ENCODE assay signal across 1 cellular context in genomic region chr3:191944835-191945234, GRCh38.
TF ChIP-seq lines count a peak whose summit lies in the region.

No MANE protein-coding gene starts in this region.

TF ChIP-seq in K562, 482 proteins besides CTCF, POLR2A, EP300 and RAD21 (continued from another document):
- TF ChIP-seq ARID4B (CRISPR knock-in tag; IDR thresholded peaks at IDR 0.05) (no peak), ETV5 (CRISPR knock-in tag; IDR thresholded peaks at IDR 0.05; ENCODE audit: low read depth) (no peak)
TF ChIP-seq in K562: peak in this region for 0.
